26 cellular contexts compared by ENCODE assay signal in genomic region chr4:3870567-3870962, GRCh38.
DNase-seq lines count a peak whose midpoint lies in the region; ATAC-seq and TF ChIP-seq lines count a peak whose summit lies in the region.
"Had no signal": no experiment of that assay in that cellular context is flagged by ENCODE, and none has a peak within 500 bp of the region (broad histone marks: within the 10 kb centered on the region; RNA-seq: fewer than 3 reads in every experiment).

No MANE protein-coding gene starts in this region.

- H3K4me3 ChIP-seq in WERI-Rb-1 (ENCODE audit: low read depth, low read length) (no peak overlapping the region), lower lobe of right lung (no peak overlapping the region)
- H3K4me3 ChIP-seq: GM12878, heart left ventricle, mucosa of descending colon, SJSA1, tibial nerve had no signal

- H3K4me1 Mint-ChIP-seq in activated CD4-positive, alpha-beta memory T cell treated with anti-CD3 and anti-CD28 coated beads for 36 hours (ENCODE audit: low read depth), result peaks cover 2% of the 10 kb centered on the region
- peaks cover 3% of the 10 kb centered on the region for H3K4me1 Mint-ChIP-seq in activated CD4-positive, alpha-beta memory T cell treated with anti-CD3 and anti-CD28 coated beads, Interleukin-2, amount 10 ng/mL, durations not matched to agents 7 days and 5 days

- intact Hi-C loops in activated CD4-positive, alpha-beta memory T cell treated with anti-CD3 and anti-CD28 coated beads for 36 hours (cut with micrococcal nuclease), result no loop called here
- intact Hi-C loops in lower lobe of right lung (cut with DNase I) (no loop called here), sciatic nerve (cut with DNase I) (loop anchor here (5.0 kb wide), 1 partner anchor 788 kb away; no protein-coding TSS in a partner anchor)

- H3K4me1 ChIP-seq in lower lobe of right lung, result no peaks in the 10 kb centered on the region
- H3K4me1 ChIP-seq: SJSA1 had no signal

- H3K9me3 Mint-ChIP-seq in activated CD4-positive, alpha-beta memory T cell treated with anti-CD3 and anti-CD28 coated beads for 36 hours, result no peaks in the 10 kb centered on the region
- no peaks in the 10 kb centered on the region for H3K9me3 Mint-ChIP-seq in activated CD4-positive, alpha-beta memory T cell treated with anti-CD3 and anti-CD28 coated beads, Interleukin-2, amount 10 ng/mL, durations not matched to agents 7 days and 5 days
- H3K9me3 Mint-ChIP-seq: HFFc6; stimulated activated naive CD8-positive, alpha-beta T cell treated with anti-CD3 and anti-CD28 coated beads, Interleukin-15, amount 100 ng/mL, for 72 hours had no signal

- no peak for TF ChIP-seq CTCF in WERI-Rb-1 (IDR thresholded peaks at IDR 0.05; ENCODE audit: low read depth, low read length)
- no peak for TF ChIP-seq CTCF in lower lobe of right lung (IDR thresholded peaks at IDR 0.05)

- peaks cover 39% of the 10 kb centered on the region for H3K27me3 Mint-ChIP-seq in activated CD4-positive, alpha-beta memory T cell treated with anti-CD3 and anti-CD28 coated beads for 36 hours
- H3K27me3 Mint-ChIP-seq in activated CD4-positive, alpha-beta memory T cell treated with anti-CD3 and anti-CD28 coated beads, Interleukin-2, amount 10 ng/mL, durations not matched to agents 7 days and 5 days, result peaks cover 28% of the 10 kb centered on the region

- H3K36me3 ChIP-seq in WERI-Rb-1 (no peaks in the 10 kb centered on the region), lower lobe of right lung (no peaks in the 10 kb centered on the region)
- H3K36me3 ChIP-seq: heart left ventricle, SJSA1, tibial nerve had no signal

- POLR2A ChIA-PET in activated CD4-positive, alpha-beta memory T cell treated with anti-CD3 and anti-CD28 coated beads for 36 hours (lab: Charles Lee), result no interaction called here
- POLR2A ChIA-PET in activated CD4-positive, alpha-beta memory T cell treated with anti-CD3 and anti-CD28 coated beads, Interleukin-2, amount 10 ng/mL, durations not matched to agents 7 days and 5 days (lab: Charles Lee), result no interaction called here

- CTCF ChIA-PET in activated CD4-positive, alpha-beta memory T cell treated with anti-CD3 and anti-CD28 coated beads for 36 hours (lab: Charles Lee), result interaction anchor here (1.0 kb wide), 1 partner anchor 10 kb away, joined by 3 read pairs; no protein-coding TSS in a partner anchor
- CTCF ChIA-PET in activated CD4-positive, alpha-beta memory T cell treated with anti-CD3 and anti-CD28 coated beads, Interleukin-2, amount 10 ng/mL, durations not matched to agents 7 days and 5 days (lab: Charles Lee), result no interaction called here

- DNase-seq in activated CD4-positive, alpha-beta memory T cell treated with anti-CD3 and anti-CD28 coated beads for 36 hours, result peak; percentile 1
- no peak for DNase-seq in activated CD4-positive, alpha-beta memory T cell treated with anti-CD3 and anti-CD28 coated beads, Interleukin-2, amount 10 ng/mL, durations not matched to agents 7 days and 5 days
- peak; percentile 1 for DNase-seq in WERI-Rb-1
- peak; percentile 20 for DNase-seq in lower lobe of right lung
- peak; percentile 17 for DNase-seq in sciatic nerve (ENCODE audit: low spot score)
- no peak for DNase-seq in NCI-H748 treated with DMSO at 0.1 percent for 48 hours (lab: John Stamatoyannopoulos, UW)
- DNase-seq: activated gamma-delta T cell treated with Interleukin-2 at 50 U/mL for 16 hours; dermis blood vessel endothelial cell; DMS79 treated with DMSO at 0.1 percent for 48 hours; HFFc6; left ventricle myocardium superior; NCI-H1092; NCI-H2081; NCI-H446 treated with DMSO at 0.1 percent for 48 hours; stimulated activated CD4-positive, alpha-beta T cell treated with anti-CD3 and anti-CD28 coated beads, Interleukin-4, amount 100 ng/mL, for 24 hours; stimulated activated naive CD8-positive, alpha-beta T cell treated with anti-CD3 and anti-CD28 coated beads, Interleukin-15, amount 100 ng/mL, for 72 hours; T-helper 2 cell had no signal

- no peaks in the 10 kb centered on the region for H3K27me3 ChIP-seq in WERI-Rb-1 (ENCODE audit: insufficient read depth, low read depth, severe bottlenecking)
- H3K27me3 ChIP-seq in lower lobe of right lung (ENCODE audit: low read depth), result peaks cover 64% of the 10 kb centered on the region

- ATAC-seq in lower lobe of right lung (no peak), sciatic nerve (no peak), HG03378 (IDR thresholded peaks at IDR 0.05; ENCODE audit: unreplicated experiment) (no peak)
- no peak for ATAC-seq in activated CD4-positive, CD25-positive, alpha-beta regulatory T cell treated with anti-CD3 and anti-CD28 coated beads, Interleukin-2, amount 50 U/mL, for 24 hours
- ATAC-seq: GM12878, heart left ventricle, HepG2, left ventricle myocardium superior, mucosa of descending colon had no signal

- H3K9me3 ChIP-seq in WERI-Rb-1 (ENCODE audit: severe bottlenecking) (peaks cover 8% of the 10 kb centered on the region), lower lobe of right lung (no peaks in the 10 kb centered on the region)
- H3K9me3 ChIP-seq: heart left ventricle, mucosa of descending colon, SJSA1, tibial nerve had no signal

- no peaks in the 10 kb centered on the region for H3K36me3 Mint-ChIP-seq in activated CD4-positive, alpha-beta memory T cell treated with anti-CD3 and anti-CD28 coated beads for 36 hours
- no peaks in the 10 kb centered on the region for H3K36me3 Mint-ChIP-seq in activated CD4-positive, alpha-beta memory T cell treated with anti-CD3 and anti-CD28 coated beads, Interleukin-2, amount 10 ng/mL, durations not matched to agents 7 days and 5 days (ENCODE audit: low read depth)

- no peak overlapping the region for H3K4me3 Mint-ChIP-seq in activated CD4-positive, alpha-beta memory T cell treated with anti-CD3 and anti-CD28 coated beads for 36 hours
- no peak overlapping the region for H3K4me3 Mint-ChIP-seq in activated CD4-positive, alpha-beta memory T cell treated with anti-CD3 and anti-CD28 coated beads, Interleukin-2, amount 10 ng/mL, durations not matched to agents 7 days and 5 days
- H3K4me3 Mint-ChIP-seq: HFFc6 had no signal

- H3K27ac Mint-ChIP-seq in activated CD4-positive, alpha-beta memory T cell treated with anti-CD3 and anti-CD28 coated beads for 36 hours, result no peak overlapping the region
- no peak overlapping the region for H3K27ac Mint-ChIP-seq in activated CD4-positive, alpha-beta memory T cell treated with anti-CD3 and anti-CD28 coated beads, Interleukin-2, amount 10 ng/mL, durations not matched to agents 7 days and 5 days
- H3K27ac Mint-ChIP-seq: HFFc6; stimulated activated naive CD8-positive, alpha-beta T cell treated with anti-CD3 and anti-CD28 coated beads, Interleukin-15, amount 100 ng/mL, for 72 hours had no signal

- H3K27ac ChIP-seq in WERI-Rb-1, result no peak overlapping the region
- H3K27ac ChIP-seq in lower lobe of right lung, result no peak overlapping the region
- H3K27ac ChIP-seq: 22Rv1, heart left ventricle, SJSA1, tibial nerve had no signal

Comparison
In these comparisons a context has a peak if more than half of its experiments do, and no peak if none do; other contexts are left out.
1. DNase-seq: peak in activated CD4-positive, alpha-beta memory T cell treated with anti-CD3 and anti-CD28 coated beads for 36 hours (single experiment), WERI-Rb-1 (single experiment), lower lobe of right lung (single experiment) and sciatic nerve (single experiment); none in activated CD4-positive, alpha-beta memory T cell treated with anti-CD3 and anti-CD28 coated beads, Interleukin-2, amount 10 ng/mL, durations not matched to agents 7 days and 5 days (single experiment) and NCI-H748 treated with DMSO at 0.1 percent for 48 hours (single experiment).